ENCODE assay signal across 18 cellular contexts in the genomic region with DNA sequence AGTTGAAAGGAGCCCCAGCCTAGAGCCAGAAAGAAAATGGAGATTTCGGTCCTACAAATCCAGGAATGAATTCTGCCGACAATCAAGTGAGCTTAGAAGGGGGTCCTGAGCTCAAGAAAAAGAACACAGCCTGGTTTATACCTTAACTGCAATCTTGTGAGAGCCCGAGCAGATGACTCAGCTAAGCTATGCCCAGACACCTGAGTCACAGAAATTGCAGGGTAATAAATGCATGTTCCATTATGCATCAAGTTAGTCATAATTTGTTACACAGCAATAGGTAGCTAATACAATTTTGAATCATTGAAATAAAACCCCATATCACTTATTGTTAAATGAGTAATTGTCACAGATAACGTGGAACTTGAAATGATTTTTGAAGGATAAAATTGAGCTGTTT.
DNase-seq lines count a peak whose midpoint lies in the region; ATAC-seq and TF ChIP-seq lines count a peak whose summit lies in the region.
"Had no signal": no experiment of that assay in that cellular context is flagged by ENCODE, and none has a peak within 500 bp of the region (broad histone marks: within the 10 kb centered on the region; RNA-seq: fewer than 3 reads in every experiment).

No MANE protein-coding gene starts in this region.

- peaks cover 1% of the 10 kb centered on the region for H3K27me3 Mint-ChIP-seq in neural progenitor cell (ENCODE audit: insufficient read depth, low read depth)
- H3K27me3 Mint-ChIP-seq: IgD-negative memory B cell had no signal

- H3K4me3 ChIP-seq in DND-41 (ENCODE audit: low read depth in 1 of 2, low read length in 2 of 2) (no peak overlapping the region), epithelial cell of esophagus (ENCODE audit: low read length) (no peak overlapping the region), neural progenitor cell (no peak overlapping the region)
- H3K4me3 ChIP-seq: SJSA1 had no signal

- H3K4me1 ChIP-seq in DND-41 (ENCODE audit: insufficient read depth, low read length), result peaks cover 30% of the 10 kb centered on the region
- H3K4me1 ChIP-seq in neural progenitor cell, result no peaks in the 10 kb centered on the region
- H3K4me1 ChIP-seq: SJSA1 had no signal

- H3K36me3 ChIP-seq in DND-41 (ENCODE audit: insufficient read depth, low read length) (no peaks in the 10 kb centered on the region), neural progenitor cell (no peaks in the 10 kb centered on the region)
- H3K36me3 ChIP-seq: SJSA1 had no signal

- H3K4me2 ChIP-seq in DND-41 (ENCODE audit: insufficient read depth, low read length) (no peak overlapping the region), neural progenitor cell (no peak overlapping the region)

- in situ Hi-C loops in G401 (cut with HindIII; ENCODE audit: low sequenced_read_pairs), result no loop called here

- H3K79me2 ChIP-seq in DND-41 (ENCODE audit: insufficient read depth, low read length), result no peaks in the 10 kb centered on the region
- H3K79me2 ChIP-seq in neural progenitor cell (ENCODE audit: low read depth), result no peaks in the 10 kb centered on the region

- H3K9me3 Mint-ChIP-seq in neural progenitor cell, result no peaks in the 10 kb centered on the region

- H2AFZ ChIP-seq in DND-41 (ENCODE audit: low read depth, low read length), result 0 out of 2 replicates have a peak overlapping the region, but pooled peaks have one; percentile 1
- H2AFZ ChIP-seq in neural progenitor cell (replicated peaks), result peak overlapping the region; percentile 12

- no peak for DNase-seq in DND-41
- DNase-seq in HT1080 (ENCODE audit: low read depth), result peak; percentile 50
- DNase-seq in epithelial cell of esophagus (ENCODE audit: low read depth), result peak; percentile 40
- no peak for DNase-seq in neural progenitor cell (ENCODE audit: low spot score)
- no peak for DNase-seq in NCI-H146 treated with DMSO at 0.1 percent for 48 hours (lab: John Stamatoyannopoulos, UW; ENCODE audit: unreplicated experiment)
- DNase-seq in G401 (ENCODE audit: low spot score), result no peak
- DNase-seq: AML-193, Calu3, DMS79 treated with DMSO at 0.1 percent for 48 hours, H7, MV-4-11, NCI-H1417 treated with DMSO at 0.1 percent for 48 hours, NCI-H2081, NCI-H510A treated with DMSO at 0.1 percent for 48 hours, RPMI8226 had no signal

- no peaks in the 10 kb centered on the region for H3F3A ChIP-seq in neural progenitor cell (ENCODE audit: low read depth)

- no peak overlapping the region for H3K27ac Mint-ChIP-seq in neural progenitor cell
- H3K27ac Mint-ChIP-seq: IgD-negative memory B cell had no signal

- no peaks in the 10 kb centered on the region for H3K4me1 Mint-ChIP-seq in neural progenitor cell
- H3K4me1 Mint-ChIP-seq: IgD-negative memory B cell had no signal

- H3K4me3 Mint-ChIP-seq in neural progenitor cell, result no peak overlapping the region
- H3K4me3 Mint-ChIP-seq: IgD-negative memory B cell had no signal

- H3K27me3 ChIP-seq in DND-41 (ENCODE audit: insufficient read depth, low read length, poor library complexity) (no peaks in the 10 kb centered on the region), neural progenitor cell (no peaks in the 10 kb centered on the region)
- H3K27me3 ChIP-seq: SJSA1 had no signal

- no peaks in the 10 kb centered on the region for H3K36me3 Mint-ChIP-seq in neural progenitor cell
- H3K36me3 Mint-ChIP-seq: IgD-negative memory B cell had no signal

- H3K9ac ChIP-seq in DND-41 (ENCODE audit: low read depth, low read length) (no peak overlapping the region), neural progenitor cell (no peak overlapping the region)

- ATAC-seq in DND-41 (ENCODE audit: insufficient read depth, low read depth) (no peak), GM21423 (IDR thresholded peaks at IDR 0.05; ENCODE audit: unreplicated experiment) (no peak)

- H3K27ac ChIP-seq in DND-41 (ENCODE audit: low read length) (no peak overlapping the region), neural progenitor cell (no peak overlapping the region)
- H3K27ac ChIP-seq: SJSA1 had no signal

- TF ChIP-seq CTCF in DND-41 (IDR thresholded peaks at IDR 0.05; ENCODE audit: borderline replicate concordance, extremely low read depth, low read length, poor library complexity, severe bottlenecking) (no peak), epithelial cell of esophagus (IDR thresholded peaks at IDR 0.05; ENCODE audit: insufficient read depth, low read depth, low read length, missing control alignments) (no peak), neural progenitor cell (IDR thresholded peaks at IDR 0.05) (no peak)

- no peaks in the 10 kb centered on the region for H4K20me1 ChIP-seq in DND-41 (ENCODE audit: insufficient read depth, low read length)
- no peaks in the 10 kb centered on the region for H4K20me1 ChIP-seq in neural progenitor cell (ENCODE audit: low read depth)

- H3K9me3 ChIP-seq in DND-41 (ENCODE audit: insufficient read depth, low read length, severe bottlenecking) (no peaks in the 10 kb centered on the region), neural progenitor cell (ENCODE audit: low read depth) (no peaks in the 10 kb centered on the region)
- H3K9me3 ChIP-seq: SJSA1 had no signal

Comparison
In these comparisons a context has a peak if more than half of its experiments do, and no peak if none do; other contexts are left out.
1. DNase-seq: peak in HT1080 (single experiment) and epithelial cell of esophagus (single experiment); none in DND-41 (single experiment), neural progenitor cell (single experiment), NCI-H146 treated with DMSO at 0.1 percent for 48 hours (single experiment) and G401 (single experiment).